ENCODE assay signal across 8 cellular contexts in genomic region chr3:81666502-81667121, GRCh38.
A peak's percentile ranks its signal among the peaks of the same experiment; 100 is the strongest.
DNase-seq lines count a peak whose midpoint lies in the region; ATAC-seq and TF ChIP-seq lines count a peak whose summit lies in the region.

No MANE protein-coding gene starts in this region.

- peak; percentile 84 for TF ChIP-seq CTCF in 22Rv1 (IDR thresholded peaks at IDR 0.05)
- peak; percentile 81 for TF ChIP-seq CTCF in OCI-LY3 (IDR thresholded peaks at IDR 0.05; ENCODE audit: low read depth, low read length)
- peak; percentile 89 for TF ChIP-seq CTCF in fibroblast of pulmonary artery (IDR thresholded peaks at IDR 0.05; ENCODE audit: low read length, missing control alignments)

- H3K27ac ChIP-seq in 22Rv1 (no peak overlapping the region), OCI-LY3 (ENCODE audit: low read length) (no peak overlapping the region)

- no peak overlapping the region for H3K4me3 ChIP-seq in OCI-LY3 (ENCODE audit: low read length)
- no peak overlapping the region for H3K4me3 ChIP-seq in fibroblast of pulmonary artery (replicated peaks; ENCODE audit: low read depth, low read length)

- H4K20me1 ChIP-seq in OCI-LY3 (ENCODE audit: insufficient read depth, low read length): no peaks in the 10 kb centered on the region

- H3K9ac ChIP-seq in OCI-LY3 (ENCODE audit: low read length): no peak overlapping the region

- no peaks in the 10 kb centered on the region for H3K9me3 ChIP-seq in OCI-LY3 (ENCODE audit: insufficient read depth, low read length)

- H3K79me2 ChIP-seq in OCI-LY3 (ENCODE audit: low read length): no peaks in the 10 kb centered on the region

- no peaks in the 10 kb centered on the region for H3K27me3 ChIP-seq in OCI-LY3 (ENCODE audit: low read depth, low read length)

- H3K4me1 ChIP-seq in OCI-LY3 (ENCODE audit: low read length): no peaks in the 10 kb centered on the region

- no peak overlapping the region for H2AFZ ChIP-seq in OCI-LY3 (ENCODE audit: low read depth, low read length)

- ATAC-seq in GM18498 (IDR thresholded peaks at IDR 0.05; ENCODE audit: unreplicated experiment) (peak; percentile 62), HG03457 (IDR thresholded peaks at IDR 0.05; ENCODE audit: unreplicated experiment) (no peak), GM21825 (IDR thresholded peaks at IDR 0.05; ENCODE audit: unreplicated experiment) (no peak)

- no peaks in the 10 kb centered on the region for H3K36me3 ChIP-seq in OCI-LY3 (replicated peaks; ENCODE audit: low read depth, low read length)

- H3K4me2 ChIP-seq in OCI-LY3 (ENCODE audit: low read length): no peak overlapping the region

- peak; percentile 67 for DNase-seq in fibroblast of pulmonary artery (ENCODE audit: low read depth)
- DNase-seq in superior temporal gyrus (ENCODE audit: extremely low spot score): peak; percentile 68
- DNase-seq in SIG-M5 treated with dmso at 0.1 percent for 504 hours (lab: John Stamatoyannopoulos, UW; ENCODE audit: unreplicated experiment): no peak
